Comparison of ENCODE assay signal across 8 cellular contexts in genomic region chr14:74611672-74612345, GRCh38. TPM values are rescaled to one million over a fixed set of nuclear protein-coding genes. Genes with fewer than 3 reads are reported as not detected.
A peak's percentile ranks its signal among the peaks of the same experiment; 100 is the strongest.
DNase-seq lines count a peak whose midpoint lies in the region; ATAC-seq and TF ChIP-seq lines count a peak whose summit lies in the region.

TSS of gene LTBP2 (minus strand) at chr14:74612237. CDS start at chr14:74611944, 293 bp downstream.

- peak within 1 kb of the TSS; percentile 68 to 86 (median 81) for H3K4me3 Mint-ChIP-seq in naive thymus-derived CD8-positive, alpha-beta T cell

- H3K27me3 Mint-ChIP-seq in naive thymus-derived CD8-positive, alpha-beta T cell: peaks cover 0 to 5% (median 0%) of the 10 kb centered on the region in 5 donors

- H3K27me3 ChIP-seq in esophagus (ENCODE audit: control insufficient read depth in 1 of 2, insufficient read depth in 2 of 2, low read length in 2 of 2): no peaks in the 10 kb centered on the region

- POLR2A ChIA-PET in naive thymus-derived CD8-positive, alpha-beta T cell (lab: Charles Lee): interaction anchor here (0.7 to 1.4 kb wide), 6 partner anchors 67 to 294 kb away, joined by 3 to 5 read pairs (median 4); partner anchors contain the start of gene YLPM1

- DNase-seq in NCI-H82 (lab: John Stamatoyannopoulos, UW): peak; percentile 84
- no peak for DNase-seq in NCI-H82 treated with DMSO at 0.1 percent for 48 hours (lab: John Stamatoyannopoulos, UW; ENCODE audit: unreplicated experiment)
- peak in 6 of 10 donors; percentile 17 to 59 (median 33) for DNase-seq in naive thymus-derived CD8-positive, alpha-beta T cell
- DNase-seq in HPDE6-E6E7 (ENCODE audit: extremely low spot score): no peak
- DNase-seq in GM10266 (ENCODE audit: extremely low spot score): no peak

- peak within 1 kb of the TSS in 4 of 10 donors; percentile 33 to 77 (median 56) for H3K27ac Mint-ChIP-seq in naive thymus-derived CD8-positive, alpha-beta T cell

- WGBS in esophagus, 2 donors: 2% methylated on average over 61 to 70 of the region's 70 CpGs

- ATAC-seq in naive thymus-derived CD8-positive, alpha-beta T cell: peak; percentile 7 to 43
- ATAC-seq in HG03196 (IDR thresholded peaks at IDR 0.05; ENCODE audit: unreplicated experiment): no peak

- no peaks in the 10 kb centered on the region for H3K9me3 ChIP-seq in esophagus (ENCODE audit: control insufficient read depth in 2 of 2, insufficient read depth in 1 of 2, low read depth in 1 of 2, low read length in 1 of 2)

- H3K4me3 ChIP-seq in esophagus (ENCODE audit: low read depth in 1 of 2, low read length in 2 of 2): peak within 1 kb of the TSS; percentile 65 to 75

- H3K27ac ChIP-seq in VCaP: peak within 1 kb of the TSS; percentile 26; the same call in 1 of the 2 replicates
- peak within 1 kb of the TSS; percentile 14 to 27 for H3K27ac ChIP-seq in esophagus (ENCODE audit: low read depth in 2 of 2, low read length in 1 of 2)

- TF ChIP-seq CTCF in VCaP (conservative IDR thresholded peaks at IDR 0.05) (no peak), GM10266 (IDR thresholded peaks at IDR 0.05; ENCODE audit: control insufficient read depth, insufficient read depth, low read depth, missing control alignments) (no peak)

- no peaks in the 10 kb centered on the region for H3K36me3 Mint-ChIP-seq in naive thymus-derived CD8-positive, alpha-beta T cell

- no peaks in the 10 kb centered on the region for H3K9me3 Mint-ChIP-seq in naive thymus-derived CD8-positive, alpha-beta T cell

- H3K36me3 ChIP-seq in esophagus (ENCODE audit: control insufficient read depth in 2 of 2, insufficient read depth in 2 of 2, low read length in 1 of 2): no peaks in the 10 kb centered on the region

- H3K4me1 Mint-ChIP-seq in naive thymus-derived CD8-positive, alpha-beta T cell: peaks cover 20 to 48% (median 43%) of the 10 kb centered on the region in 4 donors

- H3K4me1 ChIP-seq in esophagus (ENCODE audit: control insufficient read depth in 2 of 2, insufficient read depth in 2 of 2, low read length in 1 of 2): peaks cover 15 to 33% of the 10 kb centered on the region in 2 donors

RNA-seq across cellular contexts. Expression of gene LTBP2, which starts in this region (rescaled TPM):
- 1 to 10 TPM; 4.7 to 5.5 TPM for polyA plus RNA-seq in esophagus
- under 1 TPM; 0.55 to 0.60 TPM for total RNA-seq in naive thymus-derived CD8-positive, alpha-beta T cell
- polyA plus RNA-seq in naive thymus-derived CD8-positive, alpha-beta T cell: under 1 TPM; 0.06 to 0.65 (median 0.47) TPM

Comparison
In these comparisons a context has a peak if more than half of its experiments do, and no peak if none do; other contexts are left out.
1. Peak in DNase-seq and ATAC-seq in naive thymus-derived CD8-positive, alpha-beta T cell; RNA of the gene not detected or under 1 TPM.